1 cellular context compared by ENCODE assay signal in the genomic region with DNA sequence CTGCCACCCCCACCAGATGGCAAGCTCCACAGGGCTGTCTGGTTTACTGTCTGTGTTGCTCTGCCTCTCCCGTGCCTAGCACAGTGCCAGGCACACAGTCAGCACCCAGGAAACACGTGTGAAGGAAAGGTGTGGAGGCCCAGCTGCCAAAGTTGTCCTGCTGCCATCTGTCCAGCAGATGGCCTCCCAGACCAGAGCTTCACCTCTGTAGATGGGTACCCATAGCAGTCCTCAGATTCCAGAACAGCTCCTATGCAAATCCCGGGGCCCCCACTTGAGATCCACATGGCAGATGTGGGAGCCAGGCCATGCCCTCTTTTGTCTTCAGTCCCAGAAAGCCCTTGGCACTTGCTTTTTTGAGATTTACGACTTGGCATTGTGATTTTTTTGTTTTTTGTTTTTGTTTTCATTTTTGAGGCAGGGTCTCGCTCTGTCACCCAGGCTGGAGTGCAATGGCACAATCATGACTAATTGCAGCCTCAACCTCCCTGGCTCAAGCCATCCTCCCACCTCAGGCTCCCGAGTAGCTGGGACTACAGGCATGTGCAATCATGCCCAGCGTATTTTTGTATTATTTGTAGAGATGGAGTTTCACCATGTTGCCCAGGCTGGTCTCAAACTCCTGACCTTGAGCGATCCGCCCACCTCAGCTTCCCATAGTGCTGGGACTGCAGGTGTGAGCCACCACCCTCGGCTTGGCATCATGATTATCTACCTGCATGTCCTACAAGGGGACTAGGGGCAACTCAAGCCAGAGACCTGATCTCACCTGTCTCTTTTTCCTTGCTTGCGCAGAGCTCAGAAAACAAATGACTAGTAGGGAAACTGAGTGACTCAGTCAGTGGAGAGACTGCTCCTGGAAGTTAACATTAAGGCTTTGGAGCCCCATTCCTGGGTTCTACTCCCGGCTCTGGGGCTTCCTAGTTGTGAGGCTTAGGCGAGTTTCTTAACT.
A peak's percentile ranks its signal among the peaks of the same experiment; 100 is the strongest.
TF ChIP-seq lines count a peak whose summit lies in the region.

No MANE protein-coding gene starts in this region.

TF ChIP-seq in endothelial cell of umbilical vein, 7 proteins besides CTCF, POLR2A, EP300 and RAD21:
- TF ChIP-seq FOS (IDR thresholded peaks at IDR 0.05; ENCODE audit: borderline replicate concordance, insufficient read depth, low read length) = no peak
- no peak for TF ChIP-seq EZH2 (IDR thresholded peaks at IDR 0.05; ENCODE audit: borderline replicate concordance, low read depth, low read length, severe bottlenecking)
- TF ChIP-seq POLR2AphosphoS5 (IDR thresholded peaks at IDR 0.05; ENCODE audit: insufficient read depth, low read depth, low read length) = no peak
- TF ChIP-seq, protein P1, sequence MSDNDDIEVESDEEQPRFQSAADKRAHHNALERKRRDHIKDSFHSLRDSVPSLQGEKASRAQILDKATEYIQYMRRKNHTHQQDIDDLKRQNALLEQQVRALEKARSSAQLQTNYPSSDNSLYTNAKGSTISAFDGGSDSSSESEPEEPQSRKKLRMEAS (IDR thresholded peaks at IDR 0.05; ENCODE audit: insufficient read depth, insufficient read length) = peak; percentile 50
- TF ChIP-seq GATA2 (IDR thresholded peaks at IDR 0.05; ENCODE audit: insufficient read depth, insufficient read length, low read depth, low read length) = no peak
